In genomic region chr20:5691918-5692618, GRCh38 we compare ENCODE assay signal across 7 cellular contexts.
DNase-seq lines count a peak whose midpoint lies in the region; ATAC-seq and TF ChIP-seq lines count a peak whose summit lies in the region.

No MANE protein-coding gene starts in this region.

- ATAC-seq in GM19035 (IDR thresholded peaks at IDR 0.05; ENCODE audit: unreplicated experiment) (peak; percentile 96), HG02798 (IDR thresholded peaks at IDR 0.05; ENCODE audit: poor library complexity, unreplicated experiment) (peak; percentile 98)

- peaks cover 26% of the 10 kb centered on the region for H3K4me1 Mint-ChIP-seq in nephron progenitor cell

- no peaks in the 10 kb centered on the region for H3K27me3 ChIP-seq in WERI-Rb-1 (ENCODE audit: insufficient read depth, low read depth, severe bottlenecking)

- H3K27ac ChIP-seq in WERI-Rb-1: no peak overlapping the region

- DNase-seq in NCI-H1417 treated with DMSO at 0.1 percent for 48 hours (lab: John Stamatoyannopoulos, UW) (peak; percentile 56), nephron progenitor cell (peak; percentile 22), HUDEP-2 (lab: John Stamatoyannopoulos, UW; ENCODE audit: unreplicated experiment in 76 of 76) (no peak), NCI-H82 treated with DMSO at 0.1 percent for 48 hours (lab: John Stamatoyannopoulos, UW; ENCODE audit: unreplicated experiment) (no peak), WERI-Rb-1 (no peak)

- H3K36me3 ChIP-seq in WERI-Rb-1: no peaks in the 10 kb centered on the region

- no peaks in the 10 kb centered on the region for H3K36me3 Mint-ChIP-seq in nephron progenitor cell (ENCODE audit: low read depth)

- H3K4me3 Mint-ChIP-seq in nephron progenitor cell: no peak overlapping the region

- H3K9me3 ChIP-seq in WERI-Rb-1 (ENCODE audit: severe bottlenecking): no peaks in the 10 kb centered on the region

- TF ChIP-seq CTCF in nephron progenitor cell (IDR thresholded peaks at IDR 0.05) (no peak), WERI-Rb-1 (IDR thresholded peaks at IDR 0.05; ENCODE audit: low read depth, low read length) (no peak)

- peaks cover 9% of the 10 kb centered on the region for H3K27me3 Mint-ChIP-seq in nephron progenitor cell (ENCODE audit: low read depth, poor library complexity)

- H3K27ac Mint-ChIP-seq in nephron progenitor cell: no peak overlapping the region

- peaks cover 9% of the 10 kb centered on the region for H3K9me3 Mint-ChIP-seq in nephron progenitor cell

- no peak overlapping the region for H3K4me3 ChIP-seq in WERI-Rb-1 (ENCODE audit: low read depth, low read length)

Comparison
In these comparisons a context has a peak if more than half of its experiments do, and no peak if none do; other contexts are left out.
1. DNase-seq: peak in NCI-H1417 treated with DMSO at 0.1 percent for 48 hours (single experiment) and nephron progenitor cell (single experiment); none in HUDEP-2 (0 of 76), NCI-H82 treated with DMSO at 0.1 percent for 48 hours (single experiment) and WERI-Rb-1 (single experiment).